ENCODE assay signal across 1 cellular context in genomic region chr16:27235938-27236245, GRCh38.
TF ChIP-seq lines count a peak whose summit lies in the region.

No MANE protein-coding gene starts in this region.

TF ChIP-seq in SK-N-SH treated with all-trans-retinoic acid at 6 μM for 48 hours, 23 proteins besides CTCF, POLR2A, EP300 and RAD21 (continued from another document):
- TF ChIP-seq PATZ1 (CRISPR knock-in tag; IDR thresholded peaks at IDR 0.05; ENCODE audit: borderline replicate concordance) (no peak), TSHZ2 (CRISPR knock-in tag; IDR thresholded peaks at IDR 0.05) (no peak), ZNF8 (CRISPR knock-in tag; IDR thresholded peaks at IDR 0.05) (no peak), TCF4 (CRISPR knock-in tag; IDR thresholded peaks at IDR 0.05; ENCODE audit: borderline replicate concordance) (no peak)
